ENCODE assay signal across 8 cellular contexts in genomic region chr3:183098538-183099025, GRCh38. TPM values are rescaled to one million over a fixed set of nuclear protein-coding genes. Genes with fewer than 3 reads are reported as not detected.
DNase-seq lines count a peak whose midpoint lies in the region; ATAC-seq, FAIRE-seq and TF ChIP-seq lines count a peak whose summit lies in the region.

No MANE protein-coding gene starts in this region.

- no peaks in the 10 kb centered on the region for H3K9me1 ChIP-seq in endothelial cell of umbilical vein (replicated peaks; ENCODE audit: control insufficient read depth, extremely low read depth, insufficient read depth, low read length)

- H3K4me2 ChIP-seq in OCI-LY1 (ENCODE audit: low read length): peak overlapping the region; percentile 95
- peak overlapping the region; percentile 96 for H3K4me2 ChIP-seq in endothelial cell of umbilical vein (ENCODE audit: insufficient read depth, low read length)

- TSS peak; percentile 44 for BruUV-seq in endothelial cell of umbilical vein (replicated peaks; lab: Mats Ljungman, UMichigan)

- dilution Hi-C loops in endothelial cell of umbilical vein (cut with MboI; ENCODE audit: extremely low pct_ligation_motif_present, low sequenced_read_pairs): no loop called here

- DNase-seq in heart right ventricle (no peak), left cardiac atrium (no peak), endothelial cell of umbilical vein (ENCODE audit: low read depth, low spot score) (no peak), AG08395 (ENCODE audit: low spot score) (no peak)

- no peak for ATAC-seq in heart right ventricle
- ATAC-seq in left cardiac atrium: no peak
- ATAC-seq in GM19328 (IDR thresholded peaks at IDR 0.05; ENCODE audit: unreplicated experiment): no peak
- no peak for ATAC-seq in HG02970 (IDR thresholded peaks at IDR 0.05; ENCODE audit: low FRiP score, unreplicated experiment)

- H3K4me1 ChIP-seq in heart right ventricle (peaks cover 0 to 22% (median 15%) of the 10 kb centered on the region in 9 donors), OCI-LY1 (ENCODE audit: insufficient read depth, low read length, severe bottlenecking) (peaks cover 20% of the 10 kb centered on the region), endothelial cell of umbilical vein (ENCODE audit: control insufficient read depth, extremely low read depth, insufficient read depth, low read length) (peaks cover 15% of the 10 kb centered on the region), neutrophil (ENCODE audit: control insufficient read depth in 1 of 2, insufficient read depth in 1 of 2, low read depth in 1 of 2, low read length in 1 of 2) (peaks cover 12 to 18% of the 10 kb centered on the region in 2 experiments)

- FAIRE-seq in endothelial cell of umbilical vein (lab: Jason Lieb, UNC): peak; percentile 72

- POLR2A ChIA-PET in endothelial cell of umbilical vein (lab: Charles Lee): no interaction called here

- no peaks in the 10 kb centered on the region for H3F3A ChIP-seq in OCI-LY1 (ENCODE audit: insufficient read depth, low read length)

- no peaks in the 10 kb centered on the region for H3K9me3 ChIP-seq in heart right ventricle
- H3K9me3 ChIP-seq in OCI-LY1 (ENCODE audit: low read length): no peaks in the 10 kb centered on the region
- H3K9me3 ChIP-seq in endothelial cell of umbilical vein (replicated peaks; ENCODE audit: control insufficient read depth, insufficient read depth, low read length): no peaks in the 10 kb centered on the region
- no peaks in the 10 kb centered on the region for H3K9me3 ChIP-seq in neutrophil

- H3K4me3 ChIP-seq in heart right ventricle: peak overlapping the region; percentile 68 to 99 (median 86)
- H3K4me3 ChIP-seq in OCI-LY1 (ENCODE audit: low read depth, low read length, poor library complexity, severe bottlenecking): peak overlapping the region; percentile 90
- H3K4me3 ChIP-seq in endothelial cell of umbilical vein (replicated peaks in 1 of 3; ENCODE audit: insufficient read depth in 1 of 3, low read depth in 1 of 3, low read length in 3 of 3): peak overlapping the region; percentile 62 to 84 (median 79)
- peak overlapping the region; percentile 70 to 88 for H3K4me3 ChIP-seq in neutrophil (ENCODE audit: low read depth in 1 of 2, low read length in 1 of 2)

- H3K27ac ChIP-seq in heart right ventricle: peak overlapping the region in 9 of 10 donors; percentile 78 to 92 (median 87)
- peak overlapping the region; percentile 86 for H3K27ac ChIP-seq in OCI-LY1 (ENCODE audit: low read depth, low read length, poor library complexity, severe bottlenecking)
- H3K27ac ChIP-seq in endothelial cell of umbilical vein (ENCODE audit: insufficient read depth, low read depth, low read length): peak overlapping the region; percentile 22
- H3K27ac ChIP-seq in neutrophil: peak overlapping the region; percentile 85

- H3K79me2 ChIP-seq in OCI-LY1 (ENCODE audit: insufficient read depth, low read length): peaks cover 9% of the 10 kb centered on the region
- H3K79me2 ChIP-seq in endothelial cell of umbilical vein (ENCODE audit: control insufficient read depth, insufficient read depth, low read length): peaks cover 5% of the 10 kb centered on the region

- no peaks in the 10 kb centered on the region for H3K9me2 ChIP-seq in OCI-LY1 (ENCODE audit: low read depth, low read length)

- intact Hi-C loops in heart right ventricle (cut with DNase I): no loop called here
- intact Hi-C loops in left cardiac atrium (cut with DNase I): no loop called here
- intact Hi-C loops in endothelial cell of umbilical vein (cut with micrococcal nuclease): loop anchor here (5.0 kb wide), 1 partner anchor 181 kb away; no protein-coding TSS in a partner anchor

- H3K9ac ChIP-seq in OCI-LY1 (ENCODE audit: low read length): peak overlapping the region; percentile 91
- H3K9ac ChIP-seq in endothelial cell of umbilical vein (replicated peaks; ENCODE audit: extremely low read depth, insufficient read depth, low read length): peak overlapping the region; percentile 78

- H2AFZ ChIP-seq in OCI-LY1 (ENCODE audit: low read length) (peak overlapping the region; percentile 38; the same call in 1 of the 2 replicates), endothelial cell of umbilical vein (ENCODE audit: low read depth, low read length) (peak overlapping the region; percentile 68)

- TF ChIP-seq POLR2A in endothelial cell of umbilical vein (IDR thresholded peaks at IDR 0.05; ENCODE audit: low read depth, low read length): no peak

- no peaks in the 10 kb centered on the region for H4K20me1 ChIP-seq in OCI-LY1 (ENCODE audit: insufficient read depth, low read length)
- H4K20me1 ChIP-seq in endothelial cell of umbilical vein (replicated peaks; ENCODE audit: control insufficient read depth, extremely low read depth, insufficient read depth, low read length): no peaks in the 10 kb centered on the region

- peaks cover 0 to 18% (median 0%) of the 10 kb centered on the region in 9 donors for H3K36me3 ChIP-seq in heart right ventricle
- H3K36me3 ChIP-seq in OCI-LY1 (ENCODE audit: insufficient read depth, low read length): peaks cover 29% of the 10 kb centered on the region
- no peaks in the 10 kb centered on the region for H3K36me3 ChIP-seq in endothelial cell of umbilical vein (ENCODE audit: control insufficient read depth in 2 of 2, extremely low read depth in 1 of 2, insufficient read depth in 2 of 2, low read length in 2 of 2)
- H3K36me3 ChIP-seq in neutrophil: no peaks in the 10 kb centered on the region

- no peaks in the 10 kb centered on the region for H3K27me3 ChIP-seq in heart right ventricle
- H3K27me3 ChIP-seq in OCI-LY1 (ENCODE audit: insufficient read depth, low read length): no peaks in the 10 kb centered on the region
- H3K27me3 ChIP-seq in endothelial cell of umbilical vein (ENCODE audit: control insufficient read depth in 2 of 2, insufficient read depth in 2 of 2, low read length in 2 of 2): no peaks in the 10 kb centered on the region
- H3K27me3 ChIP-seq in neutrophil: no peaks in the 10 kb centered on the region

- WGBS in heart right ventricle, 2 donors: 4 to 7% methylated on average over 8 of the region's 8 CpGs

- TF ChIP-seq CTCF in heart right ventricle (IDR thresholded peaks at IDR 0.05) (no peak), OCI-LY1 (IDR thresholded peaks at IDR 0.05; ENCODE audit: low read length) (no peak), endothelial cell of umbilical vein (IDR thresholded peaks at IDR 0.05; ENCODE audit: extremely low read depth in 1 of 2, insufficient read depth in 1 of 2, low read depth in 1 of 2, low read length in 2 of 2) (no peak), neutrophil (IDR thresholded peaks at IDR 0.05) (no peak)

- CTCF ChIA-PET in endothelial cell of umbilical vein (lab: Charles Lee): interaction anchor here (0.6 to 2.1 kb wide), 4 partner anchors 9 to 298 kb away, joined by 3 to 9 read pairs (median 4); no protein-coding TSS in a partner anchor

TF ChIP-seq in endothelial cell of umbilical vein, 7 proteins besides CTCF, POLR2A, EP300 and RAD21:
- TF ChIP-seq EZH2 (IDR thresholded peaks at IDR 0.05; ENCODE audit: borderline replicate concordance, low read depth, low read length, severe bottlenecking) (no peak), FOS (IDR thresholded peaks at IDR 0.05; ENCODE audit: borderline replicate concordance, insufficient read depth, low read length) (no peak), POLR2AphosphoS5 (IDR thresholded peaks at IDR 0.05; ENCODE audit: insufficient read depth, low read depth, low read length) (no peak), GATA2 (IDR thresholded peaks at IDR 0.05; ENCODE audit: insufficient read depth, insufficient read length, low read depth, low read length) (no peak)

RNA-seq across cellular contexts. Expression of gene MCCC1, which starts 0.7 kb away (rescaled TPM):
- total RNA-seq in heart right ventricle (10 to 100 TPM; 34.9 to 62.9 (median 52.2) TPM), left cardiac atrium (10 to 100 TPM; 27.6 to 34.4 TPM), endothelial cell of umbilical vein (19.7 and 22.7 TPM in 2 replicates)
- polyA plus RNA-seq in heart right ventricle (10 to 100 TPM; 28.9 to 31.5 TPM), endothelial cell of umbilical vein (7.5 and 9.2 TPM in 2 replicates)
- polyA plus RNA-seq in endothelial cell of umbilical vein (2011; cell fraction: cytosol; rRNA removed): 10.6 and 11.5 TPM in 2 replicates
- 25.1 and 30.4 TPM in 2 replicates for polyA plus RNA-seq in endothelial cell of umbilical vein (2011; cell fraction: nucleus; rRNA removed)
- polyA plus RNA-seq in endothelial cell of umbilical vein (2012): 17.0 and 17.4 TPM in 2 replicates
- 17.8 and 20.7 TPM in 2 replicates for polyA minus RNA-seq in endothelial cell of umbilical vein
- polyA minus RNA-seq in endothelial cell of umbilical vein (2011; cell fraction: cytosol; rRNA and poly(A)+ RNA removed): 12.1 TPM
- 17.5 and 29.3 TPM in 2 replicates for polyA minus RNA-seq in endothelial cell of umbilical vein (2011; cell fraction: nucleus; rRNA and poly(A)+ RNA removed)

Comparison
In these comparisons a context has a peak if more than half of its experiments do, and no peak if none do; other contexts are left out.
1. H3K27ac ChIP-seq: peak in every context shown above with its lines; median percentile 87 in heart right ventricle; 86 in OCI-LY1; 85 in neutrophil; 22 in endothelial cell of umbilical vein.